Comparison of ENCODE assay signal across 8 cellular contexts in genomic region chr13:39602277-39602613, GRCh38. TPM values are rescaled to one million over a fixed set of nuclear protein-coding genes. Genes with fewer than 3 reads are reported as not detected.
DNase-seq lines count a peak whose midpoint lies in the region; ATAC-seq and TF ChIP-seq lines count a peak whose summit lies in the region.

No MANE protein-coding gene starts in this region.

- H3K9me3 ChIP-seq in heart left ventricle, result no peaks in the 10 kb centered on the region
- H3K9me3 ChIP-seq in testis, result no peaks in the 10 kb centered on the region

- DNase-seq in heart left ventricle (no peak), Right ventricle myocardium superior (no peak), testis (no peak), NCI-H128 (lab: John Stamatoyannopoulos, UW; ENCODE audit: unreplicated experiment) (no peak), ACHN (no peak)

- WGBS in heart left ventricle, 4 donors, result 0 to 1% (median 1%) methylated on average over 11 of the region's 11 CpGs
- WGBS in testis, 2 donors, result 0% methylated on average over 11 of the region's 11 CpGs

- H3K27me3 ChIP-seq in heart left ventricle, result peaks cover 0 to 15% (median 0%) of the 10 kb centered on the region in 9 donors
- H3K27me3 ChIP-seq in testis, result no peaks in the 10 kb centered on the region

- intact Hi-C loops in heart left ventricle (cut with DNase I) (loop anchor here in 8 of 10 donors (1.0 to 10.0 kb wide), 16 partner anchors 75 to 455 kb away; no protein-coding TSS in a partner anchor), Right ventricle myocardium superior (cut with DNase I) (loop anchor here (5.0 kb wide), 1 partner anchor 190 kb away; no protein-coding TSS in a partner anchor), testis (cut with DNase I; ENCODE audit: low total_unique reads) (no loop called here)

- TF ChIP-seq CTCF in heart left ventricle (IDR thresholded peaks at IDR 0.05), result no peak
- no peak for TF ChIP-seq CTCF in WI38 (IDR thresholded peaks at IDR 0.05; ENCODE audit: low read depth, low read length)
- no peak for TF ChIP-seq CTCF in testis (IDR thresholded peaks at IDR 0.05)

- H3K27ac ChIP-seq in heart left ventricle (peak overlapping the region; percentile 85 to 99 (median 93)), testis (peak overlapping the region; percentile 71 to 90)

- H3K4me3 ChIP-seq in heart left ventricle (peak overlapping the region; percentile 79 to 98 (median 90)), WI38 (ENCODE audit: low read depth, low read length) (peak overlapping the region; percentile 94), iPS-11a (ENCODE audit: low read depth, low read length) (peak overlapping the region; percentile 70), testis (peak overlapping the region; percentile 62 to 73)

- TF ChIP-seq POLR2A in heart left ventricle (IDR thresholded peaks at IDR 0.05), result no peak
- TF ChIP-seq POLR2A in testis (IDR thresholded peaks at IDR 0.05), result no peak

- H3K36me3 ChIP-seq in heart left ventricle (peaks cover 0 to 8% (median 0%) of the 10 kb centered on the region in 9 donors), testis (ENCODE audit: low read depth, missing control alignments) (no peaks in the 10 kb centered on the region)

- peaks cover 0 to 44% (median 24%) of the 10 kb centered on the region in 12 donors for H3K4me1 ChIP-seq in heart left ventricle
- peaks cover 11% of the 10 kb centered on the region for H3K4me1 ChIP-seq in testis

- no peak for ATAC-seq in heart left ventricle
- no peak for ATAC-seq in Right ventricle myocardium superior (ENCODE audit: poor library complexity)
- ATAC-seq in HG02981 (IDR thresholded peaks at IDR 0.05; ENCODE audit: unreplicated experiment), result peak; percentile 31

- in situ Hi-C loops in ACHN (cut with HindIII; ENCODE audit: low pct_ligation_motif_present, low pct_unique_long_range_greater_than_20kb, low sequenced_read_pairs), result loop anchor here (25.0 kb wide), 1 partner anchor 190 kb away; no protein-coding TSS in a partner anchor

RNA-seq across cellular contexts. Expression of gene LHFPL6, which starts 0.7 kb away (rescaled TPM):
- total RNA-seq in heart left ventricle, result 10 to 100 TPM; 34.4 to 74.4 (median 55.3) TPM
- polyA plus RNA-seq in heart left ventricle, result 10 to 100 TPM; 40.7 to 41.8 TPM
- 53.0 TPM for total RNA-seq in Right ventricle myocardium superior
- total RNA-seq in testis, result 10 to 100 TPM; 37.3 to 52.1 TPM
- 65.5 TPM for polyA plus RNA-seq in testis (ENCODE audit: insufficient read depth, low read depth, low replicate concordance)

RNA-seq across cellular contexts. Expression of gene COG6, which starts 53.2 kb away (rescaled TPM):
- total RNA-seq in heart left ventricle, result 10 to 100 TPM; 10.8 to 52.7 (median 32.9) TPM
- 10 to 100 TPM in 1 of 2 donors, 1 to 10 TPM in 1; 6.3 to 12.9 TPM for polyA plus RNA-seq in heart left ventricle
- total RNA-seq in Right ventricle myocardium superior, result 21.9 TPM
- 10 to 100 TPM; 47.8 to 50.7 TPM for total RNA-seq in testis
- polyA plus RNA-seq in testis (ENCODE audit: insufficient read depth, low read depth, low replicate concordance), result 32.0 TPM
